9 cellular contexts compared by ENCODE assay signal in genomic region chr11:20795005-20795404, GRCh38.
"Had no signal": no experiment of that assay in that cellular context is flagged by ENCODE, and none has a peak within 500 bp of the region (broad histone marks: within the 10 kb centered on the region; RNA-seq: fewer than 3 reads in every experiment).

No MANE protein-coding gene starts in this region.

- H3K27me3 Mint-ChIP-seq: IgD-negative memory B cell had no signal

- H3K27ac ChIP-seq: GM23248, HL-60 had no signal

- H3K27ac Mint-ChIP-seq: HFFc6, IgD-negative memory B cell had no signal

- FAIRE-seq: HepG2 had no signal

- H2AFZ ChIP-seq: GM23248 had no signal

- H3K9ac ChIP-seq: GM23248 had no signal

- DNase-seq: GM23248, H7, HFFc6, KBM-7 had no signal

- ATAC-seq: HCT116, HepG2 had no signal

- H3K36me3 ChIP-seq: HAP-1 had no signal

- H3K4me1 ChIP-seq: HAP-1 had no signal

- H3K4me3 Mint-ChIP-seq: HFFc6 had no signal

- H3K4me1 Mint-ChIP-seq: IgD-negative memory B cell had no signal

- H3K36me3 Mint-ChIP-seq: IgD-negative memory B cell had no signal

- H3K4me3 ChIP-seq: GM23248, HAP-1 had no signal

- H3K9me3 ChIP-seq: HAP-1 had no signal
